In the genomic region with DNA sequence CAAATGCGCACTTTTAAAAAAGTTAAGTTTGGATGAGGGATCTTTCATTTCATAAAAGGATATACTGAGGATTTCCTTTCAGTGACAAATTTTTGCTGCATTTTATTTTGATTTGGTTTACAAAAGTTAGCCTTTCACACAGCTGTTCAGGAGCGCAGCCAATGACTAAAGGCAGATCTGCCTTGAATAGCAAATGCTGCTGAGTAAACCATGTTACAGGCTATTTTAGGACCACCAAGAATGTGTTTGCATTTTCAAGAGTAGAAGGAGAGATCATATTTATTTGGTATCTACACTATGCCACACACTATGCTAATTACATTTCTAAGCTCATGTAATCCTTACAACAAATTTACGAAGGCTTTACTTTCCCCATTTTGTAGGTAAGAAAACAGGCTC, we compare ENCODE assay signal across 14 cellular contexts.
DNase-seq lines count a peak whose midpoint lies in the region; ATAC-seq and TF ChIP-seq lines count a peak whose summit lies in the region.
"Had no signal": no experiment of that assay in that cellular context is flagged by ENCODE, and none has a peak within 500 bp of the region (broad histone marks: within the 10 kb centered on the region; RNA-seq: fewer than 3 reads in every experiment).

No MANE protein-coding gene starts in this region.

- H3K9me3 ChIP-seq in IMR-90 (ENCODE audit: control insufficient read depth, insufficient read depth, low read length), result no peaks in the 10 kb centered on the region
- no peaks in the 10 kb centered on the region for H3K9me3 ChIP-seq in psoas muscle
- H3K9me3 ChIP-seq in trophoblast cell (ENCODE audit: insufficient read depth, low read depth, low read length), result no peaks in the 10 kb centered on the region
- H3K9me3 ChIP-seq: BLaER1 treated with 17β-estradiol and CSF1 and Interleukin-3, amounts not matched to agents 10 nM and 100 nM had no signal

- H3K14ac ChIP-seq in IMR-90 (replicated peaks; ENCODE audit: low read depth, low read length) (no peak overlapping the region), trophoblast cell (ENCODE audit: low read length) (no peak overlapping the region)

- POLR2A ChIA-PET in IMR-90 (lab: Charles Lee; ENCODE audit: unreplicated experiment), result no interaction called here

- H3K27ac ChIP-seq in IMR-90 (ENCODE audit: insufficient read depth, low read length), result no peak overlapping the region
- no peak overlapping the region for H3K27ac ChIP-seq in psoas muscle
- H3K27ac ChIP-seq in trophoblast cell (ENCODE audit: low read depth, low read length), result no peak overlapping the region
- H3K27ac ChIP-seq: BLaER1 treated with 17β-estradiol and CSF1 and Interleukin-3, amounts not matched to agents 10 nM and 100 nM had no signal

- H3K56ac ChIP-seq in IMR-90 (ENCODE audit: extremely low read depth, insufficient read depth, low read length), result no peak overlapping the region

- in situ Hi-C loops in IMR-90 (cut with MboI; ENCODE audit: low sequenced_read_pairs) (no loop called here), GM13977 (cut with MboI; ENCODE audit: low pct_unique_long_range_greater_than_20kb, low sequenced_read_pairs, unreplicated experiment) (no loop called here)

- H3K79me1 ChIP-seq in IMR-90 (ENCODE audit: low read depth in 1 of 2, low read length in 2 of 2) (peaks cover 4 to 6% of the 10 kb centered on the region in 2 experiments; a peak in 3 of 4 replicates), trophoblast cell (ENCODE audit: low read length) (no peaks in the 10 kb centered on the region)

- H3K23ac ChIP-seq in IMR-90 (ENCODE audit: low read depth, low read length) (no peak overlapping the region), trophoblast cell (ENCODE audit: low read length) (no peak overlapping the region)

- intact Hi-C loops in IMR-90 (cut with micrococcal nuclease) (no loop called here), psoas muscle (cut with DNase I) (no loop called here)

- H4K8ac ChIP-seq in IMR-90 (ENCODE audit: low read depth in 2 of 2, low read length in 2 of 2) (no peak overlapping the region), trophoblast cell (ENCODE audit: low read depth, low read length) (no peak overlapping the region)

- WGBS in IMR-90 (ENCODE audit: extremely low coverage in 2 of 2, insufficient read length in 1 of 2), 2 experiments, result no CpG with 5 or more reads among the region's 3 CpGs
- WGBS in psoas muscle, 3 donors, result 41 to 63% (median 57%) methylated on average over 3 of the region's 3 CpGs
- WGBS in trophoblast cell (ENCODE audit: extremely low coverage, insufficient coverage, insufficient read length), result no CpG with 5 or more reads among the region's 3 CpGs

- H3K4me1 ChIP-seq in IMR-90 (ENCODE audit: control insufficient read depth, insufficient read depth, low read length) (no peaks in the 10 kb centered on the region), psoas muscle (peaks cover 3% of the 10 kb centered on the region), trophoblast cell (ENCODE audit: control insufficient read depth in 1 of 2, insufficient read depth in 2 of 2, low read length in 2 of 2) (no peaks in the 10 kb centered on the region)

- no peak overlapping the region for H2AK5ac ChIP-seq in IMR-90 (ENCODE audit: low read depth, low read length)
- no peak overlapping the region for H2AK5ac ChIP-seq in trophoblast cell (ENCODE audit: low read length)

- no peak overlapping the region for H2AK9ac ChIP-seq in IMR-90 (replicated peaks; ENCODE audit: low read depth, low read length, poor library complexity)

- no peaks in the 10 kb centered on the region; the same call in 1 of the 2 replicates for H3K36me3 ChIP-seq in IMR-90 (ENCODE audit: control insufficient read depth, insufficient read depth, low read length)
- no peaks in the 10 kb centered on the region for H3K36me3 ChIP-seq in psoas muscle (ENCODE audit: insufficient read depth in 1 of 2, low read depth in 1 of 2)
- H3K36me3 ChIP-seq in trophoblast cell (ENCODE audit: control insufficient read depth in 1 of 2, insufficient read depth in 2 of 2, low read length in 2 of 2), result no peaks in the 10 kb centered on the region
- H3K36me3 ChIP-seq: BLaER1 treated with 17β-estradiol and CSF1 and Interleukin-3, amounts not matched to agents 10 nM and 100 nM had no signal

- no peak for TF ChIP-seq CTCF in IMR-90 (conservative IDR thresholded peaks at IDR 0.05; ENCODE audit: low read depth, low read length)
- no peak for TF ChIP-seq CTCF in psoas muscle (IDR thresholded peaks at IDR 0.05)
- no peak for TF ChIP-seq CTCF in GM13977 (IDR thresholded peaks at IDR 0.05; ENCODE audit: extremely low read depth, insufficient read depth, missing control alignments)

- H2BK5ac ChIP-seq in IMR-90 (ENCODE audit: low read depth, low read length, poor library complexity, severe bottlenecking) (no peak overlapping the region), trophoblast cell (ENCODE audit: low read depth, low read length, poor library complexity) (no peak overlapping the region)

- peak; percentile 39 for DNase-seq in IMR-90
- DNase-seq in LHCN-M2 (ENCODE audit: low read depth), result peak; percentile 42
- DNase-seq in fibroblast of peridontal ligament (ENCODE audit: extremely low read depth), result peak; percentile 46
- no peak for DNase-seq in psoas muscle
- no peak for DNase-seq in GM13977 (ENCODE audit: low spot score)
- no peak for DNase-seq in activated naive CD4-positive, alpha-beta T cell treated with anti-CD3 and anti-CD28 coated beads, Interleukin-2, amount 50 U/mL, for 16 hours
- DNase-seq in trophoblast cell, result no peak
- DNase-seq: Calu3; CD8-positive, alpha-beta T cell; DMS79 treated with DMSO at 0.1 percent for 48 hours; HCEC 1CT had no signal

- no peak overlapping the region for H4K5ac ChIP-seq in IMR-90 (ENCODE audit: low read depth, low read length)

- H4K91ac ChIP-seq in IMR-90 (ENCODE audit: insufficient read depth, low read depth, low read length) (no peak overlapping the region), trophoblast cell (ENCODE audit: low read depth, low read length) (no peak overlapping the region)

- no peak overlapping the region for H2BK12ac ChIP-seq in trophoblast cell (ENCODE audit: low read length)

- H2AFZ ChIP-seq in IMR-90 (replicated peaks; ENCODE audit: low read length, poor library complexity) (no peak overlapping the region), trophoblast cell (ENCODE audit: insufficient read depth, low read length, poor library complexity) (no peak overlapping the region)
- H2AFZ ChIP-seq: GM23338 had no signal

- no peak overlapping the region for H2BK20ac ChIP-seq in IMR-90 (ENCODE audit: low read depth, low read length)

- CTCF ChIA-PET in IMR-90 (lab: Yijun Ruan, JAX), result no interaction called here

- H3K9ac ChIP-seq in IMR-90 (ENCODE audit: low read depth, low read length) (no peak overlapping the region), trophoblast cell (ENCODE audit: low read length) (no peak overlapping the region)
- H3K9ac ChIP-seq: BLaER1 treated with 17β-estradiol and CSF1 and Interleukin-3, amounts not matched to agents 10 nM and 100 nM had no signal

- no peak overlapping the region for H4K12ac ChIP-seq in trophoblast cell (ENCODE audit: low read depth, low read length)

- H3K4me3 ChIP-seq in IMR-90 (ENCODE audit: insufficient read depth, low read depth, low read length) (no peak overlapping the region), psoas muscle (no peak overlapping the region), trophoblast cell (ENCODE audit: low read depth, low read length) (no peak overlapping the region)
- H3K4me3 ChIP-seq: BLaER1 treated with 17β-estradiol and CSF1 and Interleukin-3, amounts not matched to agents 10 nM and 100 nM; GM12878; GM23338 had no signal

- 0 out of 2 replicates have a peak, but pooled peaks cover 3% of the 10 kb centered on the region for H3K9me1 ChIP-seq in IMR-90 (ENCODE audit: insufficient read depth, low read length)

- H3K4ac ChIP-seq in IMR-90 (ENCODE audit: low read depth, low read length) (no peak overlapping the region), trophoblast cell (ENCODE audit: low read depth, low read length) (no peak overlapping the region)

- no peak for TF ChIP-seq RAD21 in IMR-90 (IDR thresholded peaks at IDR 0.05; ENCODE audit: low read length)

- no peaks in the 10 kb centered on the region for H3K79me2 ChIP-seq in trophoblast cell (ENCODE audit: control insufficient read depth, insufficient read depth, low read length, poor library complexity)

- H3K4me2 ChIP-seq in IMR-90 (ENCODE audit: low read depth, low read length) (no peak overlapping the region), trophoblast cell (ENCODE audit: low read length) (no peak overlapping the region)
- H3K4me2 ChIP-seq: BLaER1 treated with 17β-estradiol and CSF1 and Interleukin-3, amounts not matched to agents 10 nM and 100 nM; GM23338 had no signal

- peak; percentile 49 for ATAC-seq in IMR-90 (ENCODE audit: low read depth)
- ATAC-seq in psoas muscle, result peak in 3 of 4 donors; percentile 49 to 85 (median 70)
- ATAC-seq: CD8-positive, alpha-beta T cell; GM12878; GM23338 had no signal

- no peaks in the 10 kb centered on the region for H4K20me1 ChIP-seq in IMR-90 (ENCODE audit: insufficient read depth, low read length)
- H4K20me1 ChIP-seq: BLaER1 treated with 17β-estradiol and CSF1 and Interleukin-3, amounts not matched to agents 10 nM and 100 nM had no signal

- dilution Hi-C loops in IMR-90 (cut with HindIII; ENCODE audit: low sequenced_read_pairs, unreplicated experiment), result no loop called here

- no peak overlapping the region for H2BK15ac ChIP-seq in IMR-90 (ENCODE audit: low read depth, low read length)

- TF ChIP-seq POLR2A in IMR-90 (IDR thresholded peaks at IDR 0.05; ENCODE audit: low read depth, low read length), result no peak

- no TSS peak for BruUV-seq in IMR-90 (replicated peaks; lab: Mats Ljungman, UMichigan)

- H2BK120ac ChIP-seq in IMR-90 (ENCODE audit: low read depth, low read length) (no peak overlapping the region), trophoblast cell (ENCODE audit: insufficient read depth, low read length, poor library complexity) (no peak overlapping the region)

- H3K18ac ChIP-seq in IMR-90 (ENCODE audit: low read depth, low read length) (no peak overlapping the region), trophoblast cell (ENCODE audit: low read length) (no peak overlapping the region)

- no peaks in the 10 kb centered on the region for H3K27me3 ChIP-seq in IMR-90 (ENCODE audit: control insufficient read depth, insufficient read depth, low read length)
- no peaks in the 10 kb centered on the region for H3K27me3 ChIP-seq in psoas muscle (ENCODE audit: insufficient read depth in 3 of 3, low read length in 2 of 3)
- H3K27me3 ChIP-seq in trophoblast cell (ENCODE audit: insufficient read depth, low read length), result no peaks in the 10 kb centered on the region
- H3K27me3 ChIP-seq: BLaER1 treated with 17β-estradiol and CSF1 and Interleukin-3, amounts not matched to agents 10 nM and 100 nM had no signal

TF ChIP-seq in IMR-90, 13 proteins besides CTCF, POLR2A, EP300 and RAD21 (continues in another document):
- no peak for TF ChIP-seq RCOR1 (IDR thresholded peaks at IDR 0.05; ENCODE audit: insufficient replicate concordance, low read length)
- TF ChIP-seq CHD1 (IDR thresholded peaks at IDR 0.05; ENCODE audit: low read depth, low read length), result no peak
- no peak for TF ChIP-seq MAFK (IDR thresholded peaks at IDR 0.05; ENCODE audit: low read depth, low read length)

Comparison
In these comparisons a context has a peak if more than half of its experiments do, and no peak if none do; other contexts are left out.
1. DNase-seq: peak in IMR-90 (single experiment), LHCN-M2 (single experiment) and fibroblast of peridontal ligament (single experiment); none in psoas muscle (0 of 2), GM13977 (single experiment), activated naive CD4-positive, alpha-beta T cell treated with anti-CD3 and anti-CD28 coated beads, Interleukin-2, amount 50 U/mL, for 16 hours (single experiment) and trophoblast cell (0 of 2).